In genomic region chr6:107712523-107713213, GRCh38 we compare ENCODE assay signal across 7 cellular contexts.
A peak's percentile ranks its signal among the peaks of the same experiment; 100 is the strongest.
DNase-seq lines count a peak whose midpoint lies in the region; ATAC-seq and TF ChIP-seq lines count a peak whose summit lies in the region.

No MANE protein-coding gene starts in this region.

- in situ Hi-C loops in GM13976 (cut with MboI; ENCODE audit: low sequenced_read_pairs, unreplicated experiment): no loop called here

- no peak overlapping the region for H3K9ac ChIP-seq in duodenal mucosa (ENCODE audit: low read depth in 1 of 2, low read length in 2 of 2)

- intact Hi-C loops in body of pancreas (cut with DNase I): no loop called here

- 49 to 55% methylated on average over 7 of the region's 7 CpGs for WGBS in body of pancreas, 2 donors

- DNase-seq in NCI-H82 treated with DMSO at 0.1 percent for 48 hours (lab: John Stamatoyannopoulos, UW; ENCODE audit: unreplicated experiment) (peak; percentile 42), renal cortical epithelial cell (ENCODE audit: low read depth) (peak; percentile 53), body of pancreas (no peak), NCI-H1105 (lab: John Stamatoyannopoulos, UW) (no peak), GM13976 (ENCODE audit: low spot score) (no peak)

- ATAC-seq in GM21529 (IDR thresholded peaks at IDR 0.05; ENCODE audit: unreplicated experiment): peak; percentile 51
- no peak for ATAC-seq in body of pancreas

- peaks cover 18 to 19% of the 10 kb centered on the region in 2 donors for H3K4me1 ChIP-seq in duodenal mucosa (ENCODE audit: control insufficient read depth in 1 of 2, insufficient read depth in 2 of 2, low read length in 2 of 2)
- no peaks in the 10 kb centered on the region for H3K4me1 ChIP-seq in body of pancreas

- H3K4me3 ChIP-seq in duodenal mucosa (ENCODE audit: low read depth in 1 of 2, low read length in 2 of 2) (peak overlapping the region; percentile 11 to 26), body of pancreas (no peak overlapping the region)

- TF ChIP-seq POLR2A in body of pancreas (IDR thresholded peaks at IDR 0.05): no peak

- H3K36me3 ChIP-seq in duodenal mucosa (ENCODE audit: control insufficient read depth in 1 of 2, insufficient read depth in 2 of 2, low read length in 2 of 2): peaks cover 0 to 5% of the 10 kb centered on the region in 2 donors
- no peaks in the 10 kb centered on the region for H3K36me3 ChIP-seq in body of pancreas (replicated peaks in 1 of 2; ENCODE audit: insufficient read depth in 1 of 2, low read depth in 2 of 2)

- no peak for TF ChIP-seq CTCF in body of pancreas (IDR thresholded peaks at IDR 0.05)
- no peak for TF ChIP-seq CTCF in GM13976 (IDR thresholded peaks at IDR 0.05; ENCODE audit: borderline replicate concordance, control extremely low read depth, extremely low read depth, insufficient read depth, missing control alignments)

- H3K27me3 ChIP-seq in duodenal mucosa (ENCODE audit: control insufficient read depth in 1 of 2, insufficient read depth in 2 of 2, low read length in 2 of 2) (no peaks in the 10 kb centered on the region), body of pancreas (no peaks in the 10 kb centered on the region)

- H3K9me3 ChIP-seq in duodenal mucosa (ENCODE audit: control insufficient read depth in 1 of 2, low read length in 2 of 2): no peaks in the 10 kb centered on the region
- H3K9me3 ChIP-seq in body of pancreas: no peaks in the 10 kb centered on the region

- H3K27ac ChIP-seq in duodenal mucosa (ENCODE audit: low read depth, low read length) (no peak overlapping the region), body of pancreas (no peak overlapping the region)

Comparison
In these comparisons a context has a peak if more than half of its experiments do, and no peak if none do; other contexts are left out.
1. DNase-seq: peak in NCI-H82 treated with DMSO at 0.1 percent for 48 hours (single experiment) and renal cortical epithelial cell (single experiment); none in body of pancreas (0 of 4), NCI-H1105 (single experiment) and GM13976 (single experiment).
2. H3K4me3 ChIP-seq: peak in duodenal mucosa (2 of 2); none in body of pancreas (0 of 2).